In the genomic region with DNA sequence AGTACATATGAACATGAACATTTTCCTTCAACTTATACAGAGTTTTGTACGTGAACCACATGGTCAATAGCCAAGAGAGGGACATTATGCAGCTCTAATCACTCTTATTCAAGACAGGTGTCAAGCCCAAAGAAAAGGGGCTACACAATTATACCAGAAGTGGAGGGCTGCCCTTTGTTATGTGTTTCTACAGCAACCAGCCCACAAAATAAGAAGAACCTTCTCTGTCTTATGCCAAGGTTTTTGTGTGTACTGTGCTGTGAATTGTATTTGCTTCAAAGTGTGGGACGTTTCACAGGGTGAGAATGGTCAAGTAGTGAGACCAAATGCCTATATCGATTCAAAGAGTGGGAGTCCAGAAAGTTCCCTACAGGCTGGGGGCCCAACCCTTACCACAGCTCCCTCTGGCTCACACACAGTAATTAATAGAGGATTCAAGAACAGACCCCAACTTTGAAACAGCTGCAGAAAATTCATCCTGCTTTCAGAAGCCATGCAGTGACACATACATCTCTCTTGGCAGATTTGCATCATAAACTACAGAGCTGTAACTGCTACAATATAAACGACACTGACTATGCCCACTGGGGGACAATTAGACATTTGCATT, we compare ENCODE assay signal across 22 cellular contexts. TPM values are rescaled to one million over a fixed set of nuclear protein-coding genes. Genes with fewer than 3 reads are reported as not detected.
DNase-seq lines count a peak whose midpoint lies in the region; ATAC-seq and TF ChIP-seq lines count a peak whose summit lies in the region.
"Had no signal": no experiment of that assay in that cellular context is flagged by ENCODE, and none has a peak within 500 bp of the region (broad histone marks: within the 10 kb centered on the region; RNA-seq: fewer than 3 reads in every experiment).

No MANE protein-coding gene starts in this region.

- CTCF ChIA-PET in CD8-positive, alpha-beta memory T cell (lab: Charles Lee) = interaction anchor here (1.5 kb wide), 1 partner anchor 12 kb away, joined by 4 read pairs; a partner anchor contains a TSS

- H3K9me3 Mint-ChIP-seq in CD8-positive, alpha-beta memory T cell = peaks cover 0 to 2% (median 0%) of the 10 kb centered on the region in 5 donors
- no peaks in the 10 kb centered on the region for H3K9me3 Mint-ChIP-seq in GM23338
- H3K9me3 Mint-ChIP-seq in central memory CD8-positive, alpha-beta T cell = no peaks in the 10 kb centered on the region
- H3K9me3 Mint-ChIP-seq: activated naive CD8-positive, alpha-beta T cell treated with anti-CD3 and anti-CD28 coated beads for 36 hours; nephron progenitor cell had no signal

- H3F3A ChIP-seq in GM23338 (replicated peaks; ENCODE audit: low read depth) (no peaks in the 10 kb centered on the region), neural cell (ENCODE audit: insufficient read depth, low read length, poor library complexity, severe bottlenecking) (peaks cover 15% of the 10 kb centered on the region)

- peaks cover 31% of the 10 kb centered on the region for H3K4me1 ChIP-seq in CD8-positive, alpha-beta memory T cell (ENCODE audit: insufficient read depth, low read length)
- H3K4me1 ChIP-seq in GM23338 (ENCODE audit: insufficient read depth) = peaks cover 48% of the 10 kb centered on the region

- no peak overlapping the region for H3K4me3 ChIP-seq in CD8-positive, alpha-beta memory T cell (ENCODE audit: low read length)
- H3K4me3 ChIP-seq in GM23338 (no peak overlapping the region), neural cell (ENCODE audit: low read length) (peak overlapping the region; percentile 54), foreskin fibroblast (ENCODE audit: low read depth in 1 of 2, low read length in 2 of 2) (no peak overlapping the region)
- H3K4me3 ChIP-seq: ascending aorta, vagina had no signal

- H3K4me1 Mint-ChIP-seq in CD8-positive, alpha-beta memory T cell = peaks cover 17 to 42% (median 32%) of the 10 kb centered on the region in 3 donors
- peaks cover 59% of the 10 kb centered on the region for H3K4me1 Mint-ChIP-seq in GM23338
- H3K4me1 Mint-ChIP-seq in central memory CD8-positive, alpha-beta T cell = peaks cover 35% of the 10 kb centered on the region

- H3K27me3 Mint-ChIP-seq in CD8-positive, alpha-beta memory T cell = peaks cover 4 to 14% of the 10 kb centered on the region in 2 donors
- H3K27me3 Mint-ChIP-seq in GM23338 (ENCODE audit: insufficient read depth, low read depth, poor library complexity) = peaks cover 5% of the 10 kb centered on the region
- H3K27me3 Mint-ChIP-seq in central memory CD8-positive, alpha-beta T cell = no peaks in the 10 kb centered on the region

- H3K4me2 ChIP-seq in GM23338 (no peak overlapping the region), neural cell (ENCODE audit: low read length) (peak overlapping the region; percentile 35)
- H3K4me2 ChIP-seq: SK-N-SH had no signal

- no peaks in the 10 kb centered on the region; the same call in 1 of the 2 replicates for H4K20me1 ChIP-seq in GM23338 (replicated peaks; ENCODE audit: insufficient read depth)
- no peaks in the 10 kb centered on the region for H4K20me1 ChIP-seq in neural cell (ENCODE audit: insufficient read depth)

- H3K36me3 ChIP-seq in CD8-positive, alpha-beta memory T cell (ENCODE audit: insufficient read depth, low read length) = no peaks in the 10 kb centered on the region
- H3K36me3 ChIP-seq in GM23338 (ENCODE audit: insufficient read depth) (peaks cover 2% of the 10 kb centered on the region; the same call in 1 of the 2 replicates), neural cell (ENCODE audit: insufficient read depth, low read length) (peaks cover 4% of the 10 kb centered on the region)
- H3K36me3 ChIP-seq: ascending aorta, vagina had no signal

- H3K4me3 Mint-ChIP-seq in CD8-positive, alpha-beta memory T cell = no peak overlapping the region
- no peak overlapping the region for H3K4me3 Mint-ChIP-seq in GM23338
- peak overlapping the region; percentile 26 for H3K4me3 Mint-ChIP-seq in central memory CD8-positive, alpha-beta T cell
- H3K4me3 Mint-ChIP-seq: activated CD4-positive, alpha-beta T cell treated with anti-CD3 and anti-CD28 coated beads for 36 hours; activated naive CD8-positive, alpha-beta T cell treated with anti-CD3 and anti-CD28 coated beads for 36 hours; CD14-positive monocyte; nephron progenitor cell had no signal

- POLR2A ChIA-PET in CD8-positive, alpha-beta memory T cell (lab: Charles Lee) = no interaction called here

- no peak for ATAC-seq in GM23338
- no peak for ATAC-seq in central memory CD8-positive, alpha-beta T cell (replicated peaks; ENCODE audit: extremely low read depth, poor library complexity, severe bottlenecking)
- ATAC-seq in HG03565 (IDR thresholded peaks at IDR 0.05; ENCODE audit: unreplicated experiment) = no peak
- ATAC-seq: activated CD4-positive, alpha-beta T cell treated with anti-CD3 and anti-CD28 coated beads for 36 hours had no signal

- no peak for TF ChIP-seq EP300 in neural cell (conservative IDR thresholded peaks at IDR 0.05; ENCODE audit: poor library complexity, severe bottlenecking)

- no peak for TF ChIP-seq RAD21 in neural cell (conservative IDR thresholded peaks at IDR 0.05)

- TF ChIP-seq CTCF in GM23338 (conservative IDR thresholded peaks at IDR 0.05; ENCODE audit: low read depth in 2 of 2) (no peak), neural cell (IDR thresholded peaks at IDR 0.05; ENCODE audit: poor library complexity, severe bottlenecking) (no peak), foreskin fibroblast (IDR thresholded peaks at IDR 0.05; ENCODE audit: low read depth, low read length) (no peak)

- H3K27me3 ChIP-seq in CD8-positive, alpha-beta memory T cell (ENCODE audit: insufficient read depth, low read length, poor library complexity, severe bottlenecking) = no peaks in the 10 kb centered on the region
- H3K27me3 ChIP-seq in GM23338 (ENCODE audit: insufficient read depth) (no peaks in the 10 kb centered on the region), neural cell (ENCODE audit: insufficient read depth, low read depth, low read length) (no peaks in the 10 kb centered on the region)
- H3K27me3 ChIP-seq: ascending aorta, vagina had no signal

- H3K9me3 ChIP-seq in CD8-positive, alpha-beta memory T cell (ENCODE audit: low read length) = no peaks in the 10 kb centered on the region
- H3K9me3 ChIP-seq in neural cell (ENCODE audit: low read length) = no peaks in the 10 kb centered on the region
- H3K9me3 ChIP-seq: ascending aorta, SK-N-SH, vagina had no signal

- DNase-seq in CD8-positive, alpha-beta memory T cell = no peak
- DNase-seq in GM23338 (ENCODE audit: low spot score) (no peak), foreskin fibroblast (no peak), NCI-H1092 treated with DMSO at 0.1 percent for 48 hours (lab: John Stamatoyannopoulos, UW) (no peak), SKM-1 treated with dmso at 0.1 percent for 144 hours (lab: John Stamatoyannopoulos, UW; ENCODE audit: unreplicated experiment) (no peak)
- DNase-seq in central memory CD8-positive, alpha-beta T cell (ENCODE audit: low spot score in 2 of 2) = no peak
- DNase-seq: activated CD4-positive, alpha-beta T cell treated with anti-CD3 and anti-CD28 coated beads for 36 hours; activated effector memory CD4-positive, alpha-beta T cell treated with anti-CD3 and anti-CD28 coated beads, Interleukin-2, amount 50 U/mL, for 16 hours; activated naive CD8-positive, alpha-beta T cell treated with anti-CD3 and anti-CD28 coated beads for 36 hours; cerebellar nuclear complex; NCI-H1694 treated with DMSO at 0.1 percent for 48 hours; NCI-H526 treated with DMSO at 0.1 percent for 48 hours; nephron progenitor cell; posterior cingulate gyrus; SK-N-SH; stimulated activated naive CD4-positive, alpha-beta T cell treated with Interleukin-2 at 50 U/mL for 16 hours; T-helper 2 cell had no signal

- H3K9me2 ChIP-seq in GM23338 (ENCODE audit: insufficient read depth) (no peaks in the 10 kb centered on the region; the same call in 1 of the 2 replicates), neural cell (ENCODE audit: insufficient read depth, low read length) (no peaks in the 10 kb centered on the region)
- H3K9me2 ChIP-seq: SK-N-SH had no signal

- peaks cover 0 to 2% (median 0%) of the 10 kb centered on the region in 3 donors for H3K36me3 Mint-ChIP-seq in CD8-positive, alpha-beta memory T cell
- peaks cover 10% of the 10 kb centered on the region for H3K36me3 Mint-ChIP-seq in GM23338 (ENCODE audit: low read depth)
- H3K36me3 Mint-ChIP-seq in central memory CD8-positive, alpha-beta T cell (ENCODE audit: insufficient read depth) = peaks cover 14% of the 10 kb centered on the region
- H3K36me3 Mint-ChIP-seq: activated naive CD8-positive, alpha-beta T cell treated with anti-CD3 and anti-CD28 coated beads for 36 hours had no signal

- no peak overlapping the region for H2AFZ ChIP-seq in GM23338
- H2AFZ ChIP-seq in neural cell (ENCODE audit: low read depth, low read length) = no peak overlapping the region

- H3K27ac Mint-ChIP-seq in CD8-positive, alpha-beta memory T cell = peak overlapping the region in 5 of 8 donors; percentile 12 to 72 (median 62)
- 0 out of 2 replicates have a peak overlapping the region, but pooled peaks have one; percentile 13 for H3K27ac Mint-ChIP-seq in GM23338
- peak overlapping the region; percentile 73 for H3K27ac Mint-ChIP-seq in central memory CD8-positive, alpha-beta T cell (ENCODE audit: low read depth)
- H3K27ac Mint-ChIP-seq: activated CD4-positive, alpha-beta T cell treated with anti-CD3 and anti-CD28 coated beads for 36 hours; activated naive CD8-positive, alpha-beta T cell treated with anti-CD3 and anti-CD28 coated beads for 36 hours; nephron progenitor cell had no signal

- peaks cover 7% of the 10 kb centered on the region for H3K79me2 ChIP-seq in GM23338 (replicated peaks; ENCODE audit: insufficient read depth)
- H3K79me2 ChIP-seq in neural cell (replicated peaks; ENCODE audit: insufficient read depth, low read length) = peaks cover 56% of the 10 kb centered on the region

- peak overlapping the region; percentile 52 for H3K9ac ChIP-seq in neural cell (ENCODE audit: low read length)
- H3K9ac ChIP-seq: SK-N-SH had no signal

- H3K27ac ChIP-seq in CD8-positive, alpha-beta memory T cell (ENCODE audit: low read depth, low read length) = no peak overlapping the region
- H3K27ac ChIP-seq in GM23338 (ENCODE audit: low read depth) = no peak overlapping the region
- H3K27ac ChIP-seq in neural cell (ENCODE audit: low read length) = peak overlapping the region; percentile 85
- H3K27ac ChIP-seq: ascending aorta, vagina had no signal

TF ChIP-seq in GM23338, 12 proteins besides CTCF, POLR2A, EP300 and RAD21 (continues in another document):
- no peak for TF ChIP-seq CREB1 (CRISPR knock-in tag; IDR thresholded peaks at IDR 0.05; ENCODE audit: low read depth)

RNA-seq across cellular contexts. Expression of a gene that starts 12.9 kb away (rescaled TPM):
- under 1 TPM; 0.68 to 0.93 TPM for total RNA-seq in CD8-positive, alpha-beta memory T cell
- 3.5 TPM for polyA plus RNA-seq in CD8-positive, alpha-beta memory T cell
- total RNA-seq in GM23338 (2014; rRNA removed; shearing (Covaris generic)) = 16.3 and 27.9 TPM in 2 replicates
- polyA plus RNA-seq in GM23338 (2016; fragmentation: Nextera tagmentation; extraction: Ambion mirVana) = 7.1 and 8.2 TPM in 2 replicates
- 449 and 585 TPM in 2 replicates for polyA plus RNA-seq in neural cell
- polyA minus RNA-seq in neural cell = 1,480 and 1,745 TPM in 2 replicates

RNA-seq across cellular contexts. Expression of a gene that starts 57.4 kb away (rescaled TPM):
- 10 to 100 TPM; 57.4 to 64.7 TPM for total RNA-seq in CD8-positive, alpha-beta memory T cell
- polyA plus RNA-seq in CD8-positive, alpha-beta memory T cell = 116 TPM
- 57.8 and 70.8 TPM in 2 replicates for total RNA-seq in GM23338 (2014; rRNA removed; shearing (Covaris generic))
- polyA plus RNA-seq in GM23338 (2016; fragmentation: Nextera tagmentation; extraction: Ambion mirVana) (49.2 and 53.2 TPM in 2 replicates), neural cell (23.1 and 25.2 TPM in 2 replicates)
- 18.0 and 23.7 TPM in 2 replicates for polyA minus RNA-seq in neural cell

Comparison
In these comparisons a context has a peak if more than half of its experiments do, and no peak if none do; other contexts are left out.
1. H3K27ac Mint-ChIP-seq: peak in every context shown above with its lines; median percentile 73 in central memory CD8-positive, alpha-beta T cell; 62 in CD8-positive, alpha-beta memory T cell; 13 in GM23338.
2. RNA of a gene that starts 12.9 kb away (polyA plus RNA-seq): 449 to 585 TPM in neural cell; 7.1 to 8.2 TPM in GM23338 and 3.5 TPM in CD8-positive, alpha-beta memory T cell (single experiment); every median in the first group is over 10 times any median in the second.